1 cellular context compared by ENCODE assay signal in the genomic region with DNA sequence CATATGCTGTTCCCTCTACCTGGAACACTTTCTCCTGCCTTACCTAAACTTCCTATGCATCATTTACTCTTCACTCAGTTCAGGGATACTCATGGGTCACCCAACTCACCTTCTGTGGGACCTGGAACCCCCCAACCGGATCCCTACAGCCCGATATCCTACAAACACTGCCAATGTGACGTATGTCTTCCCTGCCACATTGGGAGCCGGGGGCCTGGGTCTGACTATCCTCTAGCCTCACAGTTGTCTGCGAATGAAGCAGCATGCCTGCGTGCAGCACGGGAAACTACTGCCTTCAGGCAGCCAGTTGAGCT.
TF ChIP-seq lines count a peak whose summit lies in the region.

No MANE protein-coding gene starts in this region.

TF ChIP-seq in IMR-90, 13 proteins besides CTCF, POLR2A, EP300 and RAD21 (continued from another document):
- TF ChIP-seq, protein P1, sequence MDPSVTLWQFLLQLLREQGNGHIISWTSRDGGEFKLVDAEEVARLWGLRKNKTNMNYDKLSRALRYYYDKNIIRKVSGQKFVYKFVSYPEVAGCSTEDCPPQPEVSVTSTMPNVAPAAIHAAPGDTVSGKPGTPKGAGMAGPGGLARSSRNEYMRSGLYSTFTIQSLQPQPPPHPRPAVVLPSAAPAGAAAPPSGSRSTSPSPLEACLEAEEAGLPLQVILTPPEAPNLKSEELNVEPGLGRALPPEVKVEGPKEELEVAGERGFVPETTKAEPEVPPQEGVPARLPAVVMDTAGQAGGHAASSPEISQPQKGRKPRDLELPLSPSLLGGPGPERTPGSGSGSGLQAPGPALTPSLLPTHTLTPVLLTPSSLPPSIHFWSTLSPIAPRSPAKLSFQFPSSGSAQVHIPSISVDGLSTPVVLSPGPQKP (IDR thresholded peaks at IDR 0.05; ENCODE audit: borderline replicate concordance, low read depth, low read length), result no peak
- TF ChIP-seq CEBPB (IDR thresholded peaks at IDR 0.05; ENCODE audit: low read depth, low read length), result no peak
- TF ChIP-seq RFX5 (IDR thresholded peaks at IDR 0.05; ENCODE audit: low read depth, low read length), result no peak
- TF ChIP-seq MXI1 (IDR thresholded peaks at IDR 0.05; ENCODE audit: borderline replicate concordance, low read depth, low read length), result no peak
- TF ChIP-seq, protein P2, sequence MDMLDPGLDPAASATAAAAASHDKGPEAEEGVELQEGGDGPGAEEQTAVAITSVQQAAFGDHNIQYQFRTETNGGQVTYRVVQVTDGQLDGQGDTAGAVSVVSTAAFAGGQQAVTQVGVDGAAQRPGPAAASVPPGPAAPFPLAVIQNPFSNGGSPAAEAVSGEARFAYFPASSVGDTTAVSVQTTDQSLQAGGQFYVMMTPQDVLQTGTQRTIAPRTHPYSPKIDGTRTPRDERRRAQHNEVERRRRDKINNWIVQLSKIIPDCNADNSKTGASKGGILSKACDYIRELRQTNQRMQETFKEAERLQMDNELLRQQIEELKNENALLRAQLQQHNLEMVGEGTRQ (IDR thresholded peaks at IDR 0.05; ENCODE audit: low read depth, low read length), result no peak
- TF ChIP-seq RCOR1 (IDR thresholded peaks at IDR 0.05; ENCODE audit: insufficient replicate concordance, low read length), result no peak
- TF ChIP-seq MAZ (IDR thresholded peaks at IDR 0.05; ENCODE audit: borderline replicate concordance, low read depth, low read length), result no peak
